In the genomic region with DNA sequence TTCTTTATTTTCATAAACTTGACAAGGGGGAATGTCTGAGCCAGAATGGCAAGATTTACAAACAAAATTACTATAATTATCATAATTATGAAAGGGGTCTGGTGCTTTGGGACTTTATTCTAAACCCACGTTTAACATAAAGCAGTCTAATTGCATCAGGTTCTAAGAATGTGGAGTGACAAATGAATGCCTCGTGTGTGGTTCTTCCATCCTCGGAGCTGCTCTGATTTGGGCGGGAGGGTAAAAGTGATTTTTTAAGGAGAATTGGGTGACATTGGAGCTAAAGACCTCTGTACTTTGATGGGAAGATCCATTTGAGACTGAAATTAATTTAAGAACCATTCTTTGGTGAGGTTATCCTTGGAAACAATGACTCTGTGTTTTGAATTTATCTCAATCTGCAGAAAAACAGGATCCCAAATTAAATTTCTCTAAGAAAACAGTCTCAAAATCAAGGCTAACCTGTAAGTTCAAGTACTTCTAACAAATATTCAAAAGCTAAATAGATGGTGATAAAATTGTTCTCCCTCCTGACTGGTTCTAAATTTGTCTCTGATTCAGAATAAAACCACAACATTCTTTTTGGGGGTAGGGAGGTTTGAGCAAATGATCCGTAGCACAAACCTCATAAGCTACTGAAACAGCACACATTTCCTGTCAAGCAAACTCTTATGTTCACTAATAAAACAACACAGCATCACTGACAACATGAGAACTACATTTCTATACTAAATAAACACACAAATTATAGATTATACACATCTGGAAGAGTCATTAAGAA, we compare ENCODE assay signal across 12 cellular contexts.
DNase-seq lines count a peak whose midpoint lies in the region; ATAC-seq and TF ChIP-seq lines count a peak whose summit lies in the region.
"Had no signal": no experiment of that assay in that cellular context is flagged by ENCODE, and none has a peak within 500 bp of the region (broad histone marks: within the 10 kb centered on the region; RNA-seq: fewer than 3 reads in every experiment).

No MANE protein-coding gene starts in this region.

- peak; percentile 46 for DNase-seq in AG04450 (ENCODE audit: low read depth, low spot score)
- DNase-seq in ELR (ENCODE audit: low read depth) = peak; percentile 74
- DNase-seq in fibroblast of pulmonary artery (ENCODE audit: low read depth) = peak; percentile 56
- no peak for DNase-seq in spleen
- no peak for DNase-seq in cardiac septum (ENCODE audit: low spot score)
- DNase-seq in DMS53 treated with DMSO at 0.1 percent for 48 hours (lab: John Stamatoyannopoulos, UW; ENCODE audit: unreplicated experiment) = no peak
- DNase-seq: NCI-H82, retina had no signal

- H3K9me3 ChIP-seq in AG04450 (ENCODE audit: control insufficient read depth, insufficient read depth, low read length) (no peaks in the 10 kb centered on the region; the same call in 1 of the 2 replicates), spleen (no peaks in the 10 kb centered on the region)

- POLR2A ChIA-PET in AG04450 (lab: Yijun Ruan, JAX) = interaction anchor here (0.9 kb wide), 1 partner anchor 11 kb away, joined by 3 read pairs; no protein-coding TSS in a partner anchor

- H3K27me3 ChIP-seq in AG04450 (ENCODE audit: control insufficient read depth, insufficient read depth, low read length) = peaks cover 2% of the 10 kb centered on the region
- H3K27me3 ChIP-seq in spleen (replicated peaks in 1 of 7) = no peaks in the 10 kb centered on the region
- H3K27me3 ChIP-seq: cardiac muscle cell had no signal

- CTCF ChIA-PET in AG04450 (lab: Charles Lee) = no interaction called here

- no peak overlapping the region for H3K4me3 ChIP-seq in AG04450 (ENCODE audit: low read depth, low read length)
- no peak overlapping the region for H3K4me3 ChIP-seq in fibroblast of pulmonary artery (replicated peaks; ENCODE audit: low read depth, low read length)
- H3K4me3 ChIP-seq in spleen = no peak overlapping the region
- H3K4me3 ChIP-seq: cardiac muscle cell had no signal

- intact Hi-C loops in spleen (cut with DNase I; ENCODE audit: low total_unique reads) = no loop called here
- intact Hi-C loops in cardiac septum (cut with DNase I) = no loop called here

- no peak overlapping the region for H3K27ac ChIP-seq in AG04450 (ENCODE audit: low read depth, low read length)
- H3K27ac ChIP-seq in spleen = peak overlapping the region in 1 of 8 donors; percentile 12
- H3K27ac ChIP-seq: cardiac muscle cell, VCaP had no signal

- H3K36me3 ChIP-seq in spleen = peaks cover 0 to 24% (median 0%) of the 10 kb centered on the region in 6 donors

- no peak for TF ChIP-seq CTCF in AG04450 (IDR thresholded peaks at IDR 0.05; ENCODE audit: low read depth, low read length)
- TF ChIP-seq CTCF in fibroblast of pulmonary artery (IDR thresholded peaks at IDR 0.05; ENCODE audit: low read length, missing control alignments) = no peak
- no peak for TF ChIP-seq CTCF in spleen (IDR thresholded peaks at IDR 0.05 in 8 of 11, conservative IDR thresholded peaks at IDR 0.05 in 3 of 11)

- TF ChIP-seq POLR2A in spleen (IDR thresholded peaks at IDR 0.05) = no peak

- ATAC-seq in SK-N-SH treated with all-trans-retinoic acid at 6 μM for 48 hours (0 out of 3 replicates have a peak, but pooled peaks have one; percentile 12), GM21619 (IDR thresholded peaks at IDR 0.05; ENCODE audit: unreplicated experiment) (no peak)

- peaks cover 0 to 16% (median 0%) of the 10 kb centered on the region in 6 donors for H3K4me1 ChIP-seq in spleen

- 72 to 84% (median 77%) methylated on average over 5 of the region's 5 CpGs for WGBS in spleen, 5 donors

TF ChIP-seq in SK-N-SH treated with all-trans-retinoic acid at 6 μM for 48 hours, 23 proteins besides CTCF, POLR2A, EP300 and RAD21:
- TF ChIP-seq TCF4 (CRISPR knock-in tag; IDR thresholded peaks at IDR 0.05; ENCODE audit: borderline replicate concordance) (peak; percentile 86; the same call in 1 of the 2 replicates), RARB (CRISPR knock-in tag; IDR thresholded peaks at IDR 0.05) (no peak), OSR1 (CRISPR knock-in tag; IDR thresholded peaks at IDR 0.05) (no peak)

Comparison
In these comparisons a context has a peak if more than half of its experiments do, and no peak if none do; other contexts are left out.
1. DNase-seq: peak in AG04450 (single experiment), ELR (single experiment) and fibroblast of pulmonary artery (single experiment); none in spleen (single experiment), cardiac septum (single experiment) and DMS53 treated with DMSO at 0.1 percent for 48 hours (single experiment).